10 cellular contexts compared by ENCODE assay signal in the genomic region with DNA sequence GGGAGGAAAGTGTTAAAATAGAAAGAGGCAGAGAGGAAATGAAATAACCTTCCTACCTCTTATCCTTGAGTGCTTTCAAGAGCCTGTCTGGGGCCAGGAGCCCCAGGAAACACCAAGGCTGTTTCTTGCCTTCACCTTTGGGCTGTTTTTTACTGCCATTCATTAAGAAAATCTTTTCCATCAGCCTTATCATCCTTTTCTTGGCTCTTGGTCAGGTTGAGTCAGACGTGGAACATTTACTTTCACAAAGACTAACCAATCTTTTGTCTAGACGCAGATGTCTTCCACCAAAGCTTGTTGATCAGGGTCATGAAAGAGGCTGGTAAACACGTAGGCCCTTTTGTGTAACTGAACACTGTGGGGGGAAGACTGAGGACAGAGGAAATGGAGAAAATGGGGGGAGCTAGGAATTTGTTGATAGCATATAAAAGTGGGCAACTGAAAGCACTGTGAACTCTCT.
DNase-seq lines count a peak whose midpoint lies in the region; ATAC-seq, FAIRE-seq and TF ChIP-seq lines count a peak whose summit lies in the region.
"Had no signal": no experiment of that assay in that cellular context is flagged by ENCODE, and none has a peak within 500 bp of the region (broad histone marks: within the 10 kb centered on the region; RNA-seq: fewer than 3 reads in every experiment).

No MANE protein-coding gene starts in this region.

- H3K9me3 Mint-ChIP-seq in activated T-helper 1 cell treated with anti-CD3 and anti-CD28 coated beads, Interleukin-12 subunit alpha, Interleukin-12 subunit beta, Interleukin-2, Interleukin-4 antibody, amounts not matched to agents 30 ng/mL and 10 ng/mL and 1 ng/mL, durations not matched to agents 14 hours and 24 hours and 36 hours: peaks cover 3% of the 10 kb centered on the region

- no peak overlapping the region for H3K27ac Mint-ChIP-seq in activated T-helper 1 cell treated with anti-CD3 and anti-CD28 coated beads, Interleukin-12 subunit alpha, Interleukin-12 subunit beta, Interleukin-2, Interleukin-4 antibody, amounts not matched to agents 30 ng/mL and 10 ng/mL and 1 ng/mL, durations not matched to agents 14 hours and 24 hours and 36 hours

- H3K4me3 Mint-ChIP-seq in activated T-helper 1 cell treated with anti-CD3 and anti-CD28 coated beads, Interleukin-12 subunit alpha, Interleukin-12 subunit beta, Interleukin-2, Interleukin-4 antibody, amounts not matched to agents 30 ng/mL and 10 ng/mL and 1 ng/mL, durations not matched to agents 14 hours and 24 hours and 36 hours: no peak overlapping the region

- DNase-seq in AG08396 (ENCODE audit: low spot score) (peak; percentile 47), M059J (ENCODE audit: low read depth) (peak; percentile 97), fibroblast of villous mesenchyme (ENCODE audit: low read depth) (peak; percentile 89), D721Med (ENCODE audit: insufficient read length, low spot score) (no peak), cerebellar nuclear complex (lab: John Stamatoyannopoulos, UW) (no peak), NCI-H524 (lab: John Stamatoyannopoulos, UW) (no peak)
- no peak for DNase-seq in activated T-helper 1 cell treated with anti-CD3 and anti-CD28 coated beads, Interleukin-12 subunit alpha, Interleukin-12 subunit beta, Interleukin-2, Interleukin-4 antibody, amounts not matched to agents 30 ng/mL and 10 ng/mL and 1 ng/mL, durations not matched to agents 14 hours and 24 hours and 36 hours (ENCODE audit: low spot score)

- no peak for FAIRE-seq in D721Med (lab: Jason Lieb, UNC)
- FAIRE-seq: islet of Langerhans had no signal

- TF ChIP-seq CTCF in fibroblast of villous mesenchyme (IDR thresholded peaks at IDR 0.05; ENCODE audit: insufficient read depth, low read depth, low read length) (no peak), D721Med (IDR thresholded peaks at IDR 0.05; ENCODE audit: insufficient read depth, missing control alignments) (no peak)

- H3K36me3 Mint-ChIP-seq in activated T-helper 1 cell treated with anti-CD3 and anti-CD28 coated beads, Interleukin-12 subunit alpha, Interleukin-12 subunit beta, Interleukin-2, Interleukin-4 antibody, amounts not matched to agents 30 ng/mL and 10 ng/mL and 1 ng/mL, durations not matched to agents 14 hours and 24 hours and 36 hours (ENCODE audit: low read depth): no peaks in the 10 kb centered on the region

- peaks cover 32% of the 10 kb centered on the region for H3K27me3 Mint-ChIP-seq in activated T-helper 1 cell treated with anti-CD3 and anti-CD28 coated beads, Interleukin-12 subunit alpha, Interleukin-12 subunit beta, Interleukin-2, Interleukin-4 antibody, amounts not matched to agents 30 ng/mL and 10 ng/mL and 1 ng/mL, durations not matched to agents 14 hours and 24 hours and 36 hours (ENCODE audit: insufficient read depth)

- H3K4me3 ChIP-seq in fibroblast of villous mesenchyme (ENCODE audit: low read depth, low read length): no peak overlapping the region
- H3K4me3 ChIP-seq: vagina had no signal

- intact Hi-C loops in activated T-helper 1 cell treated with anti-CD3 and anti-CD28 coated beads, Interleukin-12 subunit alpha, Interleukin-12 subunit beta, Interleukin-2, Interleukin-4 antibody, amounts not matched to agents 30 ng/mL and 10 ng/mL and 1 ng/mL, durations not matched to agents 14 hours and 24 hours and 36 hours (cut with micrococcal nuclease): loop anchor here (1.0 to 5.0 kb wide), 2 partner anchors 194 to 303 kb away; no protein-coding TSS in a partner anchor

- peaks cover 19% of the 10 kb centered on the region for H3K4me1 Mint-ChIP-seq in activated T-helper 1 cell treated with anti-CD3 and anti-CD28 coated beads, Interleukin-12 subunit alpha, Interleukin-12 subunit beta, Interleukin-2, Interleukin-4 antibody, amounts not matched to agents 30 ng/mL and 10 ng/mL and 1 ng/mL, durations not matched to agents 14 hours and 24 hours and 36 hours (ENCODE audit: low read depth)

- peak; percentile 40 for ATAC-seq in GM19351 (IDR thresholded peaks at IDR 0.05; ENCODE audit: unreplicated experiment)

Comparison
In these comparisons a context has a peak if more than half of its experiments do, and no peak if none do; other contexts are left out.
1. DNase-seq: peak in AG08396 (single experiment), M059J (single experiment) and fibroblast of villous mesenchyme (single experiment); none in D721Med (single experiment), cerebellar nuclear complex (0 of 2), NCI-H524 (0 of 2) and activated T-helper 1 cell treated with anti-CD3 and anti-CD28 coated beads, Interleukin-12 subunit alpha, Interleukin-12 subunit beta, Interleukin-2, Interleukin-4 antibody, amounts not matched to agents 30 ng/mL and 10 ng/mL and 1 ng/mL, durations not matched to agents 14 hours and 24 hours and 36 hours (single experiment).